8 cellular contexts compared by ENCODE assay signal in genomic region chr1:27153927-27154358, GRCh38. TPM values are rescaled to one million over a fixed set of nuclear protein-coding genes. Genes with fewer than 3 reads are reported as not detected.
A peak's percentile ranks its signal among the peaks of the same experiment; 100 is the strongest.
DNase-seq lines count a peak whose midpoint lies in the region; ATAC-seq and TF ChIP-seq lines count a peak whose summit lies in the region.

No MANE protein-coding gene starts in this region.

- no peak for ATAC-seq in left cardiac atrium
- no peak for ATAC-seq in GM21423 (IDR thresholded peaks at IDR 0.05; ENCODE audit: unreplicated experiment)

- H3K9ac ChIP-seq in mucosa of rectum (ENCODE audit: low read depth in 1 of 2, low read length in 2 of 2) = peak overlapping the region; percentile 89 to 94

- H3K4me1 ChIP-seq in left ventricle myocardium inferior (peaks cover 64% of the 10 kb centered on the region), breast epithelium (peaks cover 2 to 34% of the 10 kb centered on the region in 2 donors), mucosa of rectum (ENCODE audit: control insufficient read depth in 2 of 2, insufficient read depth in 2 of 2, low read length in 2 of 2) (peaks cover 36 to 38% of the 10 kb centered on the region in 2 donors)

- intact Hi-C loops in left ventricle myocardium inferior (cut with micrococcal nuclease) = no loop called here
- intact Hi-C loops in left cardiac atrium (cut with DNase I) = loop anchor here in 1 of 2 donors (5.0 kb wide), 1 partner anchor 37 kb away; no protein-coding TSS in a partner anchor
- intact Hi-C loops in breast epithelium (cut with DNase I; ENCODE audit: low total_unique reads) = loop anchor here (5.0 kb wide), 1 partner anchor 37 kb away; no protein-coding TSS in a partner anchor

- H3K27ac ChIP-seq in left ventricle myocardium inferior (replicated peaks) (peak overlapping the region; percentile 94), breast epithelium (peak overlapping the region; percentile 97 to 98), mucosa of rectum (ENCODE audit: low read depth in 2 of 2, low read length in 2 of 2) (peak overlapping the region; percentile 82 to 86)

- H3K27me3 ChIP-seq in left ventricle myocardium inferior (ENCODE audit: low read depth) (no peaks in the 10 kb centered on the region), breast epithelium (no peaks in the 10 kb centered on the region), mucosa of rectum (ENCODE audit: control insufficient read depth in 2 of 2, insufficient read depth in 2 of 2, low read length in 2 of 2) (no peaks in the 10 kb centered on the region)

- no peaks in the 10 kb centered on the region for H3K9me3 ChIP-seq in left ventricle myocardium inferior (replicated peaks)
- H3K9me3 ChIP-seq in breast epithelium = no peaks in the 10 kb centered on the region
- H3K9me3 ChIP-seq in mucosa of rectum (ENCODE audit: control insufficient read depth in 2 of 2, low read length in 2 of 2) = no peaks in the 10 kb centered on the region

- TF ChIP-seq CTCF in left ventricle myocardium inferior (IDR thresholded peaks at IDR 0.05; ENCODE audit: borderline replicate concordance) (no peak), breast epithelium (IDR thresholded peaks at IDR 0.05) (no peak)

- DNase-seq in left ventricle myocardium inferior = no peak
- DNase-seq in left cardiac atrium = no peak
- DNase-seq in breast epithelium (ENCODE audit: low spot score in 2 of 2) = no peak
- DNase-seq in superior temporal gyrus (ENCODE audit: extremely low spot score) = no peak
- DNase-seq in DMS 273 (lab: John Stamatoyannopoulos, UW; ENCODE audit: unreplicated experiment) = no peak
- no peak for DNase-seq in effector CD8-positive, alpha-beta T cell (lab: John Stamatoyannopoulos, UW)

- no peak for TF ChIP-seq POLR2A in breast epithelium (IDR thresholded peaks at IDR 0.05)

- H3K4me3 ChIP-seq in left ventricle myocardium inferior = peak overlapping the region; percentile 83
- peak overlapping the region; percentile 80 to 92 (median 81) for H3K4me3 ChIP-seq in breast epithelium
- H3K4me3 ChIP-seq in mucosa of rectum (ENCODE audit: low read length in 2 of 2) = peak overlapping the region; percentile 76 to 77

- no peaks in the 10 kb centered on the region for H3K36me3 ChIP-seq in left ventricle myocardium inferior
- no peaks in the 10 kb centered on the region for H3K36me3 ChIP-seq in breast epithelium
- H3K36me3 ChIP-seq in mucosa of rectum (ENCODE audit: control insufficient read depth in 2 of 2, insufficient read depth in 2 of 2, low read length in 2 of 2) = peaks cover 0 to 11% of the 10 kb centered on the region in 2 donors

RNA-seq across cellular contexts. Expression of gene SLC9A1, which starts 1.0 kb away (rescaled TPM):
- total RNA-seq in left ventricle myocardium inferior (19.5 TPM), left cardiac atrium (10 to 100 TPM; 17.4 to 37.3 TPM), breast epithelium (10 to 100 TPM in 2 of 3 donors, 1 to 10 TPM in 1; 6.1 to 14.2 (median 13.8) TPM)
